ENCODE assay signal across 21 cellular contexts in genomic region chr12:47554046-47554653, GRCh38.
A peak's percentile ranks its signal among the peaks of the same experiment; 100 is the strongest.
DNase-seq lines count a peak whose midpoint lies in the region; ATAC-seq and TF ChIP-seq lines count a peak whose summit lies in the region.
"Had no signal": no experiment of that assay in that cellular context is flagged by ENCODE, and none has a peak within 500 bp of the region (broad histone marks: within the 10 kb centered on the region; RNA-seq: fewer than 3 reads in every experiment).

No MANE protein-coding gene starts in this region.

- H3K27ac Mint-ChIP-seq in stimulated activated naive CD8-positive, alpha-beta T cell treated with anti-CD3 and anti-CD28 coated beads, Interleukin-15, amount 100 ng/mL, for 72 hours: peak overlapping the region; percentile 16 to 34
- no peak overlapping the region for H3K27ac Mint-ChIP-seq in nephron progenitor cell
- H3K27ac Mint-ChIP-seq: B cell, H9 had no signal

- TF ChIP-seq CTCF in nephron progenitor cell (IDR thresholded peaks at IDR 0.05): no peak

- no peaks in the 10 kb centered on the region for H3K27me3 Mint-ChIP-seq in stimulated activated naive CD8-positive, alpha-beta T cell treated with anti-CD3 and anti-CD28 coated beads, Interleukin-15, amount 100 ng/mL, for 72 hours
- no peaks in the 10 kb centered on the region for H3K27me3 Mint-ChIP-seq in nephron progenitor cell (ENCODE audit: low read depth, poor library complexity)

- peaks cover 17 to 19% of the 10 kb centered on the region in 2 donors for H3K9me3 Mint-ChIP-seq in stimulated activated naive CD8-positive, alpha-beta T cell treated with anti-CD3 and anti-CD28 coated beads, Interleukin-15, amount 100 ng/mL, for 72 hours
- peaks cover 29% of the 10 kb centered on the region for H3K9me3 Mint-ChIP-seq in nephron progenitor cell

- no peak overlapping the region for H3K4me3 Mint-ChIP-seq in stimulated activated naive CD8-positive, alpha-beta T cell treated with anti-CD3 and anti-CD28 coated beads, Interleukin-15, amount 100 ng/mL, for 72 hours
- H3K4me3 Mint-ChIP-seq in nephron progenitor cell: no peak overlapping the region
- H3K4me3 Mint-ChIP-seq: B cell, H9 had no signal

- ATAC-seq in stimulated activated naive CD8-positive, alpha-beta T cell treated with anti-CD3 and anti-CD28 coated beads, Interleukin-15, amount 100 ng/mL, for 72 hours: peak; percentile 48
- ATAC-seq in stimulated activated naive CD8-positive, alpha-beta T cell treated with anti-CD3 and anti-CD28 coated beads, Interleukin-15, Interleukin-2, amounts not matched to agents 100 U/mL and 50 U/mL, for 24 hours: no peak

- peaks cover 35% of the 10 kb centered on the region for H3K4me1 Mint-ChIP-seq in stimulated activated naive CD8-positive, alpha-beta T cell treated with anti-CD3 and anti-CD28 coated beads, Interleukin-15, amount 100 ng/mL, for 72 hours
- no peaks in the 10 kb centered on the region for H3K4me1 Mint-ChIP-seq in nephron progenitor cell
- H3K4me1 Mint-ChIP-seq: B cell had no signal

- no peaks in the 10 kb centered on the region for H3K36me3 Mint-ChIP-seq in nephron progenitor cell (ENCODE audit: low read depth)

- DNase-seq in stimulated activated naive CD8-positive, alpha-beta T cell treated with anti-CD3 and anti-CD28 coated beads, Interleukin-15, amount 100 ng/mL, for 72 hours: no peak
- DNase-seq in stimulated activated naive CD8-positive, alpha-beta T cell treated with anti-CD3 and anti-CD28 coated beads, Interleukin-15, Interleukin-2, amounts not matched to agents 100 U/mL and 50 U/mL, for 24 hours: no peak
- peak; percentile 9 for DNase-seq in NCI-H2227 treated with DMSO at 0.1 percent for 48 hours (lab: John Stamatoyannopoulos, UW)
- peak; percentile 81 for DNase-seq in foreskin melanocyte
- DNase-seq in mucosa of gallbladder (ENCODE audit: low spot score): no peak
- no peak for DNase-seq in nephron progenitor cell
- no peak for DNase-seq in SK-N-DZ (ENCODE audit: low spot score)
- DNase-seq: ACHN; CD4-positive, alpha-beta memory T cell; DMS79; H9; IMR-90; Kasumi-1; NCI-H1417 treated with DMSO at 0.1 percent for 48 hours; NCI-H1930; NCI-H2171 treated with DMSO at 0.1 percent for 48 hours; NCI-H524; NK-92 treated with Interleukin-12 subunit alpha and Interleukin-12 subunit beta, amount 100 ng/mL, for 24 hours; RPMI8226; SIG-M5 had no signal

Comparison
In these comparisons a context has a peak if more than half of its experiments do, and no peak if none do; other contexts are left out.
1. DNase-seq: peak in NCI-H2227 treated with DMSO at 0.1 percent for 48 hours (single experiment) and foreskin melanocyte (single experiment); none in stimulated activated naive CD8-positive, alpha-beta T cell treated with anti-CD3 and anti-CD28 coated beads, Interleukin-15, amount 100 ng/mL, for 72 hours (0 of 2), stimulated activated naive CD8-positive, alpha-beta T cell treated with anti-CD3 and anti-CD28 coated beads, Interleukin-15, Interleukin-2, amounts not matched to agents 100 U/mL and 50 U/mL, for 24 hours (single experiment), mucosa of gallbladder (single experiment), nephron progenitor cell (single experiment) and SK-N-DZ (single experiment).